1 cellular context compared by ENCODE assay signal in the genomic region with DNA sequence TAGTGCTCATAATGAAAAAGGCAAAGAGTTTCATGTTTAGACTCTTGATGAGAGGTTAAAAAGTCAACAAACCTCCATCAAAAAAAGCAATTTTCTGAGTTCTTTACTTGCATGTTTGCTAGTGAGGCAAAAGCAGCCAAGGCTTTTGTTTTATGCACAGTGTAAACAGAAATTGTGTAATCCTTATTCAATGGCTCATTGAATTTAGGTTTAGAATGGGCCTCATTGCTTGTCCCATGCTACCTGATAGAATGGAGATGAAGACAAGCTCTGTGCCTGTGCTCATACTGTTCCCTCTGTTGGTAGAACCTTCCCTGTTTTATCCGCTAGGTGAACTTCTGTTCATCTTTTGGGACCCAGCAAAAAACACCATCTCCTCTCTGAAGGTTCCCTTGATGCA.
TF ChIP-seq lines count a peak whose summit lies in the region.

No MANE protein-coding gene starts in this region.

TF ChIP-seq in HepG2, 621 proteins besides CTCF, POLR2A, EP300 and RAD21 (continued from another document and continues in another):
- TF ChIP-seq ZBTB39 (CRISPR knock-in tag; IDR thresholded peaks at IDR 0.05) = no peak
- TF ChIP-seq NFATC3 (CRISPR knock-in tag; IDR thresholded peaks at IDR 0.05) = no peak
- peak; percentile 48; the same call in 1 of the 2 replicates for TF ChIP-seq NR2F2 (IDR thresholded peaks at IDR 0.05; ENCODE audit: borderline replicate concordance, low read depth)
- 0 out of 2 replicates have a peak, but pooled peaks have one; percentile 17 for TF ChIP-seq SNAPC2 (CRISPR knock-in tag; IDR thresholded peaks at IDR 0.05)
- TF ChIP-seq ZNF792 (CRISPR knock-in tag; IDR thresholded peaks at IDR 0.05) = peak; percentile 75
- no peak for TF ChIP-seq ZBTB38 (CRISPR knock-in tag; IDR thresholded peaks at IDR 0.05)
- TF ChIP-seq FUBP1 (CRISPR knock-in tag; IDR thresholded peaks at IDR 0.05; ENCODE audit: borderline replicate concordance) = no peak
- TF ChIP-seq SAP130 (CRISPR knock-in tag; IDR thresholded peaks at IDR 0.05; ENCODE audit: low read depth) = peak; percentile 69
- no peak for TF ChIP-seq MED13 (CRISPR knock-in tag; IDR thresholded peaks at IDR 0.05)
- no peak for TF ChIP-seq MYNN (CRISPR knock-in tag; IDR thresholded peaks at IDR 0.05; ENCODE audit: low read depth)
- TF ChIP-seq, protein P1, sequence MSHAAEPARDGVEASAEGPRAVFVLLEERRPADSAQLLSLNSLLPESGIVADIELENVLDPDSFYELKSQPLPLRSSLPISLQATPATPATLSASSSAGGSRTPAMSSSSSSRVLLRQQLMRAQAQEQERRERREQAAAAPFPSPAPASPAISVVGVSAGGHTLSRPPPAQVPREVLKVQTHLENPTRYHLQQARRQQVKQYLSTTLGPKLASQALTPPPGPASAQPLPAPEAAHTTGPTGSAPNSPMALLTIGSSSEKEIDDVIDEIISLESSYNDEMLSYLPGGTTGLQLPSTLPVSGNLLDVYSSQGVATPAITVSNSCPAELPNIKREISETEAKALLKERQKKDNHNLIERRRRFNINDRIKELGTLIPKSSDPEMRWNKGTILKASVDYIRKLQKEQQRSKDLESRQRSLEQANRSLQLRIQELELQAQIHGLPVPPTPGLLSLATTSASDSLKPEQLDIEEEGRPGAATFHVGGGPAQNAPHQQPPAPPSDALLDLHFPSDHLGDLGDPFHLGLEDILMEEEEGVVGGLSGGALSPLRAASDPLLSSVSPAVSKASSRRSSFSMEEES (CRISPR knock-in tag; IDR thresholded peaks at IDR 0.05) = peak; percentile 35; the same call in 1 of the 2 replicates
- TF ChIP-seq MAZ (IDR thresholded peaks at IDR 0.05; ENCODE audit: borderline replicate concordance, low read depth, low read length) = no peak
- no peak for TF ChIP-seq MAZ (CRISPR knock-in tag; IDR thresholded peaks at IDR 0.05; ENCODE audit: low read depth)
- no peak for TF ChIP-seq CBX2 (IDR thresholded peaks at IDR 0.05; ENCODE audit: low read depth, low read length)
- no peak for TF ChIP-seq CBX2 (CRISPR knock-in tag; IDR thresholded peaks at IDR 0.05; ENCODE audit: low read depth)
- TF ChIP-seq THYN1 (CRISPR knock-in tag; IDR thresholded peaks at IDR 0.05; ENCODE audit: borderline replicate concordance, low read depth) = no peak
- TF ChIP-seq, protein P2, sequence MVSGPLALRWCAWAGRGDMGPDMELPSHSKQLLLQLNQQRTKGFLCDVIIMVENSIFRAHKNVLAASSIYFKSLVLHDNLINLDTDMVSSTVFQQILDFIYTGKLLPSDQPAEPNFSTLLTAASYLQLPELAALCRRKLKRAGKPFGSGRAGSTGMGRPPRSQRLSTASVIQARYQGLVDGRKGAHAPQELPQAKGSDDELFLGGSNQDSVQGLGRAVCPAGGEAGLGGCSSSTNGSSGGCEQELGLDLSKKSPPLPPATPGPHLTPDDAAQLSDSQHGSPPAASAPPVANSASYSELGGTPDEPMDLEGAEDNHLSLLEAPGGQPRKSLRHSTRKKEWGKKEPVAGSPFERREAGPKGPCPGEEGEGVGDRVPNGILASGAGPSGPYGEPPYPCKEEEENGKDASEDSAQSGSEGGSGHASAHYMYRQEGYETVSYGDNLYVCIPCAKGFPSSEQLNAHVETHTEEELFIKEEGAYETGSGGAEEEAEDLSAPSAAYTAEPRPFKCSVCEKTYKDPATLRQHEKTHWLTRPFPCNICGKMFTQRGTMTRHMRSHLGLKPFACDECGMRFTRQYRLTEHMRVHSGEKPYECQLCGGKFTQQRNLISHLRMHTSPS (CRISPR knock-in tag; IDR thresholded peaks at IDR 0.05; ENCODE audit: low read depth) = no peak
- TF ChIP-seq, protein P3, sequence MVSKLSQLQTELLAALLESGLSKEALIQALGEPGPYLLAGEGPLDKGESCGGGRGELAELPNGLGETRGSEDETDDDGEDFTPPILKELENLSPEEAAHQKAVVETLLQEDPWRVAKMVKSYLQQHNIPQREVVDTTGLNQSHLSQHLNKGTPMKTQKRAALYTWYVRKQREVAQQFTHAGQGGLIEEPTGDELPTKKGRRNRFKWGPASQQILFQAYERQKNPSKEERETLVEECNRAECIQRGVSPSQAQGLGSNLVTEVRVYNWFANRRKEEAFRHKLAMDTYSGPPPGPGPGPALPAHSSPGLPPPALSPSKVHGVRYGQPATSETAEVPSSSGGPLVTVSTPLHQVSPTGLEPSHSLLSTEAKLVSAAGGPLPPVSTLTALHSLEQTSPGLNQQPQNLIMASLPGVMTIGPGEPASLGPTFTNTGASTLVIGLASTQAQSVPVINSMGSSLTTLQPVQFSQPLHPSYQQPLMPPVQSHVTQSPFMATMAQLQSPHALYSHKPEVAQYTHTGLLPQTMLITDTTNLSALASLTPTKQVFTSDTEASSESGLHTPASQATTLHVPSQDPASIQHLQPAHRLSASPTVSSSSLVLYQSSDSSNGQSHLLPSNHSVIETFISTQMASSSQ (IDR thresholded peaks at IDR 0.05; ENCODE audit: low read depth) = no peak
- TF ChIP-seq, protein P3 (CRISPR knock-in tag; IDR thresholded peaks at IDR 0.05; ENCODE audit: borderline replicate concordance) = peak; percentile 42; the same call in 1 of the 2 replicates
- peak; percentile 62; the same call in 1 of the 2 replicates for TF ChIP-seq ZNF3 (CRISPR knock-in tag; IDR thresholded peaks at IDR 0.05)
- TF ChIP-seq ELF3 (CRISPR knock-in tag; IDR thresholded peaks at IDR 0.05) = peak; percentile 29; the same call in 1 of the 2 replicates
- TF ChIP-seq SIX1 (CRISPR knock-in tag; IDR thresholded peaks at IDR 0.05; ENCODE audit: borderline replicate concordance) = peak; percentile 39; the same call in 1 of the 2 replicates
- TF ChIP-seq, protein P4, sequence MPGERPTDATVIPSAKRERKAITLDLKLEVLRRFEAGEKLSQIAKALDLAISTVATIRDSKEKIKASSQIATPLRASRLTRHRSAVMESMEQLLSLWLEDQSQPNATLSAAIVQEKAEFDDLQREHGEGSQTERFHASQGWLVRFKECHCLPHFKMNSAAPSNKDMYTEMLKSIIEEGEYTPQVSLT (CRISPR knock-in tag; IDR thresholded peaks at IDR 0.05; ENCODE audit: borderline replicate concordance, low read depth) = no peak
- TF ChIP-seq SOX13 (IDR thresholded peaks at IDR 0.05) = peak; percentile 87
- TF ChIP-seq SOX13 (CRISPR knock-in tag; conservative IDR thresholded peaks at IDR 0.05 in 1 of 2, IDR thresholded peaks at IDR 0.05 in 1 of 2) = peak in 1 of 2 experiments; percentile 99; a peak in 2 of 4 replicates
- TF ChIP-seq CREM (IDR thresholded peaks at IDR 0.05) = peak; percentile 28; the same call in 1 of the 2 replicates
- no peak for TF ChIP-seq CREM (CRISPR knock-in tag; IDR thresholded peaks at IDR 0.05)
- peak; percentile 75 for TF ChIP-seq NCOA2 (CRISPR knock-in tag; IDR thresholded peaks at IDR 0.05)
- TF ChIP-seq, protein P5, sequence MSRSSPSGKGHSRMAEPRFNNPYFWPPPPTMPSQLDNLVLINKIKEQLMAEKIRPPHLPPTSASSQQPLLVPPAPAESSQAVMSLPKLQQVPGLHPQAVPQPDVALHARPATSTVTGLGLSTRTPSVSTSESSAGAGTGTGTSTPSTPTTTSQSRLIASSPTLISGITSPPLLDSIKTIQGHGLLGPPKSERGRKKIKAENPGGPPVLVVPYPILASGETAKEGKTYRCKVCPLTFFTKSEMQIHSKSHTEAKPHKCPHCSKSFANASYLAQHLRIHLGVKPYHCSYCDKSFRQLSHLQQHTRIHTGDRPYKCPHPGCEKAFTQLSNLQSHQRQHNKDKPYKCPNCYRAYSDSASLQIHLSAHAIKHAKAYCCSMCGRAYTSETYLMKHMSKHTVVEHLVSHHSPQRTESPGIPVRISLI (CRISPR knock-in tag; IDR thresholded peaks at IDR 0.05; ENCODE audit: borderline replicate concordance) = peak; percentile 36; the same call in 1 of the 2 replicates
- no peak for TF ChIP-seq TEAD2 (CRISPR knock-in tag; IDR thresholded peaks at IDR 0.05)
- TF ChIP-seq KLF16 (CRISPR knock-in tag; IDR thresholded peaks at IDR 0.05) = 0 out of 4 replicates have a peak, but pooled peaks of 1 of the 2 experiments have one; percentile 47
- TF ChIP-seq, protein P6, sequence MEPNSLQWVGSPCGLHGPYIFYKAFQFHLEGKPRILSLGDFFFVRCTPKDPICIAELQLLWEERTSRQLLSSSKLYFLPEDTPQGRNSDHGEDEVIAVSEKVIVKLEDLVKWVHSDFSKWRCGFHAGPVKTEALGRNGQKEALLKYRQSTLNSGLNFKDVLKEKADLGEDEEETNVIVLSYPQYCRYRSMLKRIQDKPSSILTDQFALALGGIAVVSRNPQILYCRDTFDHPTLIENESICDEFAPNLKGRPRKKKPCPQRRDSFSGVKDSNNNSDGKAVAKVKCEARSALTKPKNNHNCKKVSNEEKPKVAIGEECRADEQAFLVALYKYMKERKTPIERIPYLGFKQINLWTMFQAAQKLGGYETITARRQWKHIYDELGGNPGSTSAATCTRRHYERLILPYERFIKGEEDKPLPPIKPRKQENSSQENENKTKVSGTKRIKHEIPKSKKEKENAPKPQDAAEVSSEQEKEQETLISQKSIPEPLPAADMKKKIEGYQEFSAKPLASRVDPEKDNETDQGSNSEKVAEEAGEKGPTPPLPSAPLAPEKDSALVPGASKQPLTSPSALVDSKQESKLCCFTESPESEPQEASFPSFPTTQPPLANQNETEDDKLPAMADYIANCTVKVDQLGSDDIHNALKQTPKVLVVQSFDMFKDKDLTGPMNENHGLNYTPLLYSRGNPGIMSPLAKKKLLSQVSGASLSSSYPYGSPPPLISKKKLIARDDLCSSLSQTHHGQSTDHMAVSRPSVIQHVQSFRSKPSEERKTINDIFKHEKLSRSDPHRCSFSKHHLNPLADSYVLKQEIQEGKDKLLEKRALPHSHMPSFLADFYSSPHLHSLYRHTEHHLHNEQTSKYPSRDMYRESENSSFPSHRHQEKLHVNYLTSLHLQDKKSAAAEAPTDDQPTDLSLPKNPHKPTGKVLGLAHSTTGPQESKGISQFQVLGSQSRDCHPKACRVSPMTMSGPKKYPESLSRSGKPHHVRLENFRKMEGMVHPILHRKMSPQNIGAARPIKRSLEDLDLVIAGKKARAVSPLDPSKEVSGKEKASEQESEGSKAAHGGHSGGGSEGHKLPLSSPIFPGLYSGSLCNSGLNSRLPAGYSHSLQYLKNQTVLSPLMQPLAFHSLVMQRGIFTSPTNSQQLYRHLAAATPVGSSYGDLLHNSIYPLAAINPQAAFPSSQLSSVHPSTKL (CRISPR knock-in tag; IDR thresholded peaks at IDR 0.05) = peak; percentile 91
- no peak for TF ChIP-seq ZNF234 (CRISPR knock-in tag; conservative IDR thresholded peaks at IDR 0.05)
- peak in 1 of 2 experiments; percentile 43; a peak in 2 of 4 replicates for TF ChIP-seq ATF4 (CRISPR knock-in tag; IDR thresholded peaks at IDR 0.05)
- TF ChIP-seq ZNF607 (CRISPR knock-in tag; IDR thresholded peaks at IDR 0.05; ENCODE audit: borderline replicate concordance) = no peak
- no peak for TF ChIP-seq YEATS2 (CRISPR knock-in tag; IDR thresholded peaks at IDR 0.05; ENCODE audit: borderline replicate concordance)
- TF ChIP-seq, protein P7, sequence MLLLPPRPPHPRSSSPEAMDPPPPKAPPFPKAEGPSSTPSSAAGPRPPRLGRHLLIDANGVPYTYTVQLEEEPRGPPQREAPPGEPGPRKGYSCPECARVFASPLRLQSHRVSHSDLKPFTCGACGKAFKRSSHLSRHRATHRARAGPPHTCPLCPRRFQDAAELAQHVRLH (CRISPR knock-in tag; IDR thresholded peaks at IDR 0.05; ENCODE audit: borderline replicate concordance, low read depth) = no peak
- peak; percentile 52 for TF ChIP-seq MED1 (CRISPR knock-in tag; IDR thresholded peaks at IDR 0.05)
- no peak for TF ChIP-seq ZNF766 (CRISPR knock-in tag; IDR thresholded peaks at IDR 0.05; ENCODE audit: borderline replicate concordance)
- no peak for TF ChIP-seq ZFYVE20 (CRISPR knock-in tag; IDR thresholded peaks at IDR 0.05; ENCODE audit: borderline replicate concordance, low read depth)
- TF ChIP-seq DPF2 (CRISPR knock-in tag; IDR thresholded peaks at IDR 0.05; ENCODE audit: borderline replicate concordance, low read depth) = peak; percentile 65
- peak; percentile 43; the same call in 1 of the 2 replicates for TF ChIP-seq ZKSCAN8 (CRISPR knock-in tag; IDR thresholded peaks at IDR 0.05; ENCODE audit: borderline replicate concordance)
